Comparison of ENCODE assay signal across 2 cellular contexts in the genomic region with DNA sequence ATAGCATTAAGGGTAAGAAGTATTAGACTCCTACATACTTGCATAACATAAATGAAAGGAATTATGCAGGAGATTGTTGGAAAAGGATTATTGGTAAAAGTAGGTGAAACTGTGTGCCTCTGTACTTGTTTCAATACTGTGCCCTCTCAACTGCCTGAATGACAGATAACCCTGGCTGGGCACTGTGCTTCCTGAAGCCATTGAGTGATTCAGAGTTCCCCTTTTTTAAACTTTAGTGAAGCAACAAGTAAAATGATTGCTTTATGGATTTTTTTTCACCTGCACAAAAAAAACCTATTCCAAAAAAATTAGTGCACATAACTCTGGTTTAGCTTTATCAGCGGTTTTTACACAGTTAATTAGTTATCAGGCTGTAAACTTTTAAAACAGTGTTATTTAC.
TF ChIP-seq lines count a peak whose summit lies in the region.

No MANE protein-coding gene starts in this region.

TF ChIP-seq in SK-N-SH treated with all-trans-retinoic acid at 6 μM for 48 hours, 23 proteins besides CTCF, POLR2A, EP300 and RAD21 (continued from another document):
- TF ChIP-seq, protein P1, sequence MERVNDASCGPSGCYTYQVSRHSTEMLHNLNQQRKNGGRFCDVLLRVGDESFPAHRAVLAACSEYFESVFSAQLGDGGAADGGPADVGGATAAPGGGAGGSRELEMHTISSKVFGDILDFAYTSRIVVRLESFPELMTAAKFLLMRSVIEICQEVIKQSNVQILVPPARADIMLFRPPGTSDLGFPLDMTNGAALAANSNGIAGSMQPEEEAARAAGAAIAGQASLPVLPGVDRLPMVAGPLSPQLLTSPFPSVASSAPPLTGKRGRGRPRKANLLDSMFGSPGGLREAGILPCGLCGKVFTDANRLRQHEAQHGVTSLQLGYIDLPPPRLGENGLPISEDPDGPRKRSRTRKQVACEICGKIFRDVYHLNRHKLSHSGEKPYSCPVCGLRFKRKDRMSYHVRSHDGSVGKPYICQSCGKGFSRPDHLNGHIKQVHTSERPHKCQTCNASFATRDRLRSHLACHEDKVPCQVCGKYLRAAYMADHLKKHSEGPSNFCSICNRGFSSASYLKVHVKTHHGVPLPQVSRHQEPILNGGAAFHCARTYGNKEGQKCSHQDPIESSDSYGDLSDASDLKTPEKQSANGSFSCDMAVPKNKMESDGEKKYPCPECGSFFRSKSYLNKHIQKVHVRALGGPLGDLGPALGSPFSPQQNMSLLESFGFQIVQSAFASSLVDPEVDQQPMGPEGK (CRISPR knock-in tag; IDR thresholded peaks at IDR 0.05; ENCODE audit: borderline replicate concordance): no peak
- TF ChIP-seq ZFP30 (CRISPR knock-in tag; IDR thresholded peaks at IDR 0.05): no peak
- TF ChIP-seq, protein P2, sequence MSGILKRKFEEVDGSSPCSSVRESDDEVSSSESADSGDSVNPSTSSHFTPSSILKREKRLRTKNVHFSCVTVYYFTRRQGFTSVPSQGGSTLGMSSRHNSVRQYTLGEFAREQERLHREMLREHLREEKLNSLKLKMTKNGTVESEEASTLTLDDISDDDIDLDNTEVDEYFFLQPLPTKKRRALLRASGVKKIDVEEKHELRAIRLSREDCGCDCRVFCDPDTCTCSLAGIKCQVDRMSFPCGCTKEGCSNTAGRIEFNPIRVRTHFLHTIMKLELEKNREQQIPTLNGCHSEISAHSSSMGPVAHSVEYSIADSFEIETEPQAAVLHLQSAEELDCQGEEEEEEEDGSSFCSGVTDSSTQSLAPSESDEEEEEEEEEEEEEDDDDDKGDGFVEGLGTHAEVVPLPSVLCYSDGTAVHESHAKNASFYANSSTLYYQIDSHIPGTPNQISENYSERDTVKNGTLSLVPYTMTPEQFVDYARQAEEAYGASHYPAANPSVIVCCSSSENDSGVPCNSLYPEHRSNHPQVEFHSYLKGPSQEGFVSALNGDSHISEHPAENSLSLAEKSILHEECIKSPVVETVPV (CRISPR knock-in tag; IDR thresholded peaks at IDR 0.05): no peak
- no peak for TF ChIP-seq TOX (CRISPR knock-in tag; IDR thresholded peaks at IDR 0.05; ENCODE audit: borderline replicate concordance)
- no peak for TF ChIP-seq ZNF8 (CRISPR knock-in tag; IDR thresholded peaks at IDR 0.05)
- TF ChIP-seq ISL1 (CRISPR knock-in tag; IDR thresholded peaks at IDR 0.05): no peak
- TF ChIP-seq TCF4 (CRISPR knock-in tag; IDR thresholded peaks at IDR 0.05; ENCODE audit: borderline replicate concordance): no peak

TF ChIP-seq in GM23338, 12 proteins besides CTCF, POLR2A, EP300 and RAD21 (continued from another document):
- TF ChIP-seq ZNF114 (CRISPR knock-in tag; IDR thresholded peaks at IDR 0.05) (no peak), STAT1 (IDR thresholded peaks at IDR 0.05; ENCODE audit: unreplicated experiment) (no peak), CREB1 (CRISPR knock-in tag; IDR thresholded peaks at IDR 0.05; ENCODE audit: low read depth) (no peak), EZH2phosphoT487 (IDR thresholded peaks at IDR 0.05; ENCODE audit: unreplicated experiment) (no peak), POLR2AphosphoS5 (IDR thresholded peaks at IDR 0.05; ENCODE audit: low read depth) (no peak)
- TF ChIP-seq, protein P3, sequence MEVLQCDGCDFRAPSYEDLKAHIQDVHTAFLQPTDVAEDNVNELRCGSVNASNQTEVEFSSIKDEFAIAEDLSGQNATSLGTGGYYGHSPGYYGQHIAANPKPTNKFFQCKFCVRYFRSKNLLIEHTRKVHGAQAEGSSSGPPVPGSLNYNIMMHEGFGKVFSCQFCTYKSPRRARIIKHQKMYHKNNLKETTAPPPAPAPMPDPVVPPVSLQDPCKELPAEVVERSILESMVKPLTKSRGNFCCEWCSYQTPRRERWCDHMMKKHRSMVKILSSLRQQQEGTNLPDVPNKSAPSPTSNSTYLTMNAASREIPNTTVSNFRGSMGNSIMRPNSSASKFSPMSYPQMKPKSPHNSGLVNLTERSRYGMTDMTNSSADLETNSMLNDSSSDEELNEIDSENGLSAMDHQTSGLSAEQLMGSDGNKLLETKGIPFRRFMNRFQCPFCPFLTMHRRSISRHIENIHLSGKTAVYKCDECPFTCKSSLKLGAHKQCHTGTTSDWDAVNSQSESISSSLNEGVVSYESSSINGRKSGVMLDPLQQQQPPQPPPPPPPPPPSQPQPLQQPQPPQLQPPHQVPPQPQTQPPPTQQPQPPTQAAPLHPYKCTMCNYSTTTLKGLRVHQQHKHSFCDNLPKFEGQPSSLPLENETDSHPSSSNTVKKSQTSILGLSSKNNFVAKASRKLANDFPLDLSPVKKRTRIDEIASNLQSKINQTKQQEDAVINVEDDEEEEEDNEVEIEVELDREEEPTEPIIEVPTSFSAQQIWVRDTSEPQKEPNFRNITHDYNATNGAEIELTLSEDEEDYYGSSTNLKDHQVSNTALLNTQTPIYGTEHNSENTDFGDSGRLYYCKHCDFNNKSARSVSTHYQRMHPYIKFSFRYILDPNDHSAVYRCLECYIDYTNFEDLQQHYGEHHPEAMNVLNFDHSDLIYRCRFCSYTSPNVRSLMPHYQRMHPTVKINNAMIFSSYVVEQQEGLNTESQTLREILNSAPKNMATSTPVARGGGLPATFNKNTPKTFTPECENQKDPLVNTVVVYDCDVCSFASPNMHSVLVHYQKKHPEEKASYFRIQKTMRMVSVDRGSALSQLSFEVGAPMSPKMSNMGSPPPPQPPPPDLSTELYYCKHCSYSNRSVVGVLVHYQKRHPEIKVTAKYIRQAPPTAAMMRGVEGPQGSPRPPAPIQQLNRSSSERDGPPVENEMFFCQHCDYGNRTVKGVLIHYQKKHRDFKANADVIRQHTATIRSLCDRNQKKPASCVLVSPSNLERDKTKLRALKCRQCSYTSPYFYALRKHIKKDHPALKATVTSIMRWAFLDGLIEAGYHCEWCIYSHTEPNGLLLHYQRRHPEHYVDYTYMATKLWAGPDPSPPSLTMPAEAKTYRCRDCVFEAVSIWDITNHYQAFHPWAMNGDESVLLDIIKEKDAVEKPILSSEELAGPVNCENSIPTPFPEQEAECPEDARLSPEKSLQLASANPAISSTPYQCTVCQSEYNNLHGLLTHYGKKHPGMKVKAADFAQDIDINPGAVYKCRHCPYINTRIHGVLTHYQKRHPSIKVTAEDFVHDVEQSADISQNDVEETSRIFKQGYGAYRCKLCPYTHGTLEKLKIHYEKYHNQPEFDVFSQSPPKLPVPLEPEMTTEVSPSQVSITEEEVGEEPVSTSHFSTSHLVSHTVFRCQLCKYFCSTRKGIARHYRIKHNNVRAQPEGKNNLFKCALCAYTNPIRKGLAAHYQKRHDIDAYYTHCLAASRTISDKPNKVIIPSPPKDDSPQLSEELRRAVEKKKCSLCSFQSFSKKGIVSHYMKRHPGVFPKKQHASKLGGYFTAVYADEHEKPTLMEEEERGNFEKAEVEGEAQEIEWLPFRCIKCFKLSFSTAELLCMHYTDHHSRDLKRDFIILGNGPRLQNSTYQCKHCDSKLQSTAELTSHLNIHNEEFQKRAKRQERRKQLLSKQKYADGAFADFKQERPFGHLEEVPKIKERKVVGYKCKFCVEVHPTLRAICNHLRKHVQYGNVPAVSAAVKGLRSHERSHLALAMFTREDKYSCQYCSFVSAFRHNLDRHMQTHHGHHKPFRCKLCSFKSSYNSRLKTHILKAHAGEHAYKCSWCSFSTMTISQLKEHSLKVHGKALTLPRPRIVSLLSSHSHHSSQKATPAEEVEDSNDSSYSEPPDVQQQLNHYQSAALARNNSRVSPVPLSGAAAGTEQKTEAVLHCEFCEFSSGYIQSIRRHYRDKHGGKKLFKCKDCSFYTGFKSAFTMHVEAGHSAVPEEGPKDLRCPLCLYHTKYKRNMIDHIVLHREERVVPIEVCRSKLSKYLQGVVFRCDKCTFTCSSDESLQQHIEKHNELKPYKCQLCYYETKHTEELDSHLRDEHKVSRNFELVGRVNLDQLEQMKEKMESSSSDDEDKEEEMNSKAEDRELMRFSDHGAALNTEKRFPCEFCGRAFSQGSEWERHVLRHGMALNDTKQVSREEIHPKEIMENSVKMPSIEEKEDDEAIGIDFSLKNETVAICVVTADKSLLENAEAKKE (CRISPR knock-in tag; IDR thresholded peaks at IDR 0.05): no peak
- TF ChIP-seq, protein P4, sequence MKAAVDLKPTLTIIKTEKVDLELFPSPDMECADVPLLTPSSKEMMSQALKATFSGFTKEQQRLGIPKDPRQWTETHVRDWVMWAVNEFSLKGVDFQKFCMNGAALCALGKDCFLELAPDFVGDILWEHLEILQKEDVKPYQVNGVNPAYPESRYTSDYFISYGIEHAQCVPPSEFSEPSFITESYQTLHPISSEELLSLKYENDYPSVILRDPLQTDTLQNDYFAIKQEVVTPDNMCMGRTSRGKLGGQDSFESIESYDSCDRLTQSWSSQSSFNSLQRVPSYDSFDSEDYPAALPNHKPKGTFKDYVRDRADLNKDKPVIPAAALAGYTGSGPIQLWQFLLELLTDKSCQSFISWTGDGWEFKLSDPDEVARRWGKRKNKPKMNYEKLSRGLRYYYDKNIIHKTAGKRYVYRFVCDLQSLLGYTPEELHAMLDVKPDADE (IDR thresholded peaks at IDR 0.05): no peak
